Comparison of ENCODE assay signal across 8 cellular contexts in genomic region chr1:16623773-16624719, GRCh38. TPM values are rescaled to one million over a fixed set of nuclear protein-coding genes. Genes with fewer than 3 reads are reported as not detected.
DNase-seq lines count a peak whose midpoint lies in the region; ATAC-seq, FAIRE-seq and TF ChIP-seq lines count a peak whose summit lies in the region.
"Not testable (repeated sequence)": the region's sequence is repeated elsewhere in the genome, so short reads cannot be mapped to it uniquely, and the experiment has no call there.

No MANE protein-coding gene starts in this region.

- RAD21 ChIA-PET in GM12878 (lab: Charles Lee; ENCODE audit: unreplicated experiment), result interaction anchor here (0.6 kb wide), 1 partner anchor 18 kb away, joined by 3 read pairs; no protein-coding TSS in a partner anchor

- not testable (repeated sequence) for H3T11ph ChIP-seq in H9 (ENCODE audit: low read length)

- not testable (repeated sequence) for H3K4me3 ChIP-seq in GM12878; mesenchymal stem cell (ENCODE audit: insufficient read depth in 1 of 2, low read depth in 1 of 2, low read length in 2 of 2)
- H3K4me3 ChIP-seq in skeletal muscle tissue (ENCODE audit: low read length in 3 of 3), result peak overlapping the region in 1 of 3 donors; percentile 22

- H3K27me3 ChIP-seq in H9 (ENCODE audit: insufficient read depth, low read length); GM12878 (replicated peaks in 1 of 2; ENCODE audit: control insufficient read depth in 2 of 2, insufficient read depth in 2 of 2, low read length in 1 of 2); mesenchymal stem cell (ENCODE audit: control insufficient read depth in 1 of 2, insufficient read depth in 1 of 2, low read length in 2 of 2); skeletal muscle tissue (ENCODE audit: control insufficient read depth in 3 of 3, insufficient read depth in 3 of 3, low read length in 3 of 3): not testable (repeated sequence)

- H2BK120ac ChIP-seq in H9 (ENCODE audit: low read depth, low read length, poor library complexity, severe bottlenecking); mesenchymal stem cell (ENCODE audit: low read depth, low read length): not testable (repeated sequence)

- FAIRE-seq in GM12878 (lab: Jason Lieb, UNC), result not testable (repeated sequence)

- H3K9me3 Mint-ChIP-seq in H9, result not testable (repeated sequence)

- not testable (repeated sequence) for H2AFZ ChIP-seq in H9 (ENCODE audit: low read length); GM12878 (ENCODE audit: control insufficient read depth, low read depth, low read length); mesenchymal stem cell (ENCODE audit: low read depth, low read length)

- peaks cover 9 to 28% of the 10 kb centered on the region in 2 experiments; a peak in 3 of 4 replicates for H3K36me3 ChIP-seq in GM12878 (ENCODE audit: control insufficient read depth in 2 of 2, insufficient read depth in 2 of 2, low read length in 1 of 2)
- peaks cover 41 to 72% of the 10 kb centered on the region in 2 experiments for H3K36me3 ChIP-seq in mesenchymal stem cell (ENCODE audit: control insufficient read depth in 1 of 2, insufficient read depth in 2 of 2, low read depth in 1 of 2, low read length in 2 of 2)
- peaks cover 38 to 70% (median 66%) of the 10 kb centered on the region in 3 donors for H3K36me3 ChIP-seq in skeletal muscle tissue (ENCODE audit: control insufficient read depth in 3 of 3, insufficient read depth in 3 of 3, low read length in 3 of 3)

- not testable (repeated sequence) for H3K27ac Mint-ChIP-seq in H9

- not testable (repeated sequence) for H4K20me1 ChIP-seq in H9 (ENCODE audit: control insufficient read depth, insufficient read depth, insufficient read length); GM12878 (ENCODE audit: control insufficient read depth, insufficient read depth)

- not testable (repeated sequence) for H3K14ac ChIP-seq in H9 (ENCODE audit: insufficient read depth, low read length); mesenchymal stem cell (ENCODE audit: low read length in 2 of 2)

- not testable (repeated sequence) for H3K23ac ChIP-seq in H9 (ENCODE audit: insufficient read length, low read depth, low read length); mesenchymal stem cell (ENCODE audit: low read length in 2 of 2)

- H3K27me3 Mint-ChIP-seq in H9 (ENCODE audit: low read depth), result not testable (repeated sequence)

- intact Hi-C loops in GM12878 (cut with micrococcal nuclease; ENCODE audit: unreplicated experiment), result loop anchor here (5.0 kb wide), 1 partner anchor 423 kb away; no protein-coding TSS in a partner anchor

- SMC1A ChIA-PET in GM12878 (lab: Charles Lee; ENCODE audit: uncharacterized antibody, unreplicated experiment), result not testable (repeated sequence)

- not testable (repeated sequence) for H4K8ac ChIP-seq in H9 (replicated peaks; ENCODE audit: insufficient read length, low read depth, low read length); mesenchymal stem cell (ENCODE audit: low read length)

- no CpG with 5 or more reads among the region's 27 CpGs for WGBS in H9 (ENCODE audit: extremely low coverage, insufficient read length, low lambda C conversion rate)
- WGBS in GM12878 (ENCODE audit: insufficient coverage, insufficient replicate concordance, low lambda C conversion rate, missing lambda C conversion rate), result 86% methylated on average over 27 of the region's 27 CpGs
- 94% methylated on average over 27 of the region's 27 CpGs for WGBS in mesenchymal stem cell

- H3K4ac ChIP-seq in H9 (ENCODE audit: low read depth, low read length); mesenchymal stem cell (ENCODE audit: low read depth in 1 of 2, low read length in 2 of 2): not testable (repeated sequence)

- not testable (repeated sequence) for H3K9me3 ChIP-seq in H9 (ENCODE audit: control insufficient read depth, low read depth, low read length); GM12878 (replicated peaks; ENCODE audit: control insufficient read depth, insufficient read depth, low read length); mesenchymal stem cell (ENCODE audit: control insufficient read depth, low read length); skeletal muscle tissue (ENCODE audit: control insufficient read depth in 3 of 3, low read length in 3 of 3)

- H2BK5ac ChIP-seq in H9 (ENCODE audit: insufficient read length, low read length); mesenchymal stem cell (ENCODE audit: low read depth, low read length, poor library complexity, severe bottlenecking): not testable (repeated sequence)

- POLR2A ChIA-PET in RWPE1 (lab: Yijun Ruan, JAX; ENCODE audit: low non-redundant PET), result interaction anchor here (0.6 kb wide), 1 partner anchor 819 kb away, joined by 4 read pairs; no protein-coding TSS in a partner anchor
- POLR2A ChIA-PET in GM12878 (lab: Charles Lee), result interaction anchor here (1.1 kb wide), 1 partner anchor 8 kb away, joined by 4 read pairs; no protein-coding TSS in a partner anchor

- H2BK20ac ChIP-seq in H9 (ENCODE audit: low read depth, low read length, poor library complexity, severe bottlenecking), result not testable (repeated sequence)

- not testable (repeated sequence) for H2BK12ac ChIP-seq in H9 (ENCODE audit: insufficient read length, low read depth, low read length); mesenchymal stem cell (ENCODE audit: low read length in 2 of 2)

- H3K4me1 Mint-ChIP-seq in H9, result not testable (repeated sequence)

- not testable (repeated sequence) for H2BK15ac ChIP-seq in H9 (ENCODE audit: low read depth, low read length); mesenchymal stem cell (ENCODE audit: low read depth, poor library complexity, severe bottlenecking)

- TSS peak; percentile 28 for BruUV-seq in GM12878 (replicated peaks; lab: Mats Ljungman, UMichigan)

- peaks cover 13 to 37% (median 31%) of the 10 kb centered on the region in 3 experiments for H3K36me3 Mint-ChIP-seq in H9 (ENCODE audit: insufficient read depth in 1 of 3, low read depth in 3 of 3)

- not testable (repeated sequence) for H3K9ac ChIP-seq in H9 (ENCODE audit: extremely low read depth, insufficient read length, low read length); GM12878 (ENCODE audit: control insufficient read depth, insufficient read depth, low read length); mesenchymal stem cell (ENCODE audit: low read length)
- peak overlapping the region; percentile 15 to 81 (median 52) for H3K9ac ChIP-seq in skeletal muscle tissue (ENCODE audit: low read depth in 1 of 3, low read length in 3 of 3)

- DNase-seq in AG20443 (ENCODE audit: low spot score) (peak; percentile 46), H9 (peak; percentile 57), NCI-H2107 (lab: John Stamatoyannopoulos, UW) (peak; percentile 100), RWPE1 (ENCODE audit: low spot score) (peak; percentile 98), glomerular visceral epithelial cell (ENCODE audit: extremely low spot score) (peak; percentile 72)
- not testable (repeated sequence) for DNase-seq in GM12878 (ENCODE audit: low read depth, low spot score); mesenchymal stem cell

- not testable (repeated sequence) for TF ChIP-seq EP300 in GM12878 (IDR thresholded peaks at IDR 0.05; ENCODE audit: borderline replicate concordance in 1 of 2, control insufficient read depth in 1 of 2, low read depth in 2 of 2, low read length in 2 of 2)

- not testable (repeated sequence) for TF ChIP-seq RAD21 in GM12878 (IDR thresholded peaks at IDR 0.05; ENCODE audit: insufficient read depth, low read depth, low read length)

- not testable (repeated sequence) for TF ChIP-seq CTCF in H9 (conservative IDR thresholded peaks at IDR 0.05); RWPE1 (conservative IDR thresholded peaks at IDR 0.05; ENCODE audit: low read depth); GM12878 (IDR thresholded peaks at IDR 0.05 in 2 of 3, conservative IDR thresholded peaks at IDR 0.05 in 1 of 3; ENCODE audit: control insufficient read depth in 2 of 3, extremely low read depth in 1 of 3, insufficient read depth in 1 of 3, low read depth in 3 of 3, low read length in 3 of 3)

- H4K5ac ChIP-seq in H9 (ENCODE audit: insufficient read length, low read depth, low read length), result not testable (repeated sequence)

- not testable (repeated sequence) for H3K4me1 ChIP-seq in H9 (ENCODE audit: insufficient read depth, low read length); GM12878 (ENCODE audit: control insufficient read depth, insufficient read depth, low read length); mesenchymal stem cell (ENCODE audit: control insufficient read depth, insufficient read depth, low read depth, low read length)
- H3K4me1 ChIP-seq in skeletal muscle tissue (ENCODE audit: control insufficient read depth in 3 of 3, insufficient read depth in 3 of 3, low read length in 3 of 3), result peaks cover 13 to 28% (median 26%) of the 10 kb centered on the region in 3 donors

- CTCF ChIA-PET in RWPE1 (lab: Yijun Ruan, JAX) (interaction anchor here (0.9 to 2.0 kb wide), 3 partner anchors 11 to 72 kb away, joined by 3 to 5 read pairs (median 3); no protein-coding TSS in a partner anchor), GM12878 (lab: Yijun Ruan, JAX) (interaction anchor here (0.6 to 1.9 kb wide), 8 partner anchors 9 to 616 kb away, joined by 3 to 8 read pairs (median 4); no protein-coding TSS in a partner anchor)

- TF ChIP-seq POLR2A in GM12878 (IDR thresholded peaks at IDR 0.05; ENCODE audit: low read depth, low read length), result 0 out of 2 replicates have a peak, but pooled peaks have one; percentile 24

- ATAC-seq in GM12878, result not testable (repeated sequence)

- not testable (repeated sequence) for H4K91ac ChIP-seq in H9 (ENCODE audit: insufficient read length, low read depth, low read length)
- peak overlapping the region; percentile 0 for H4K91ac ChIP-seq in mesenchymal stem cell (ENCODE audit: low read length)

- not testable (repeated sequence) for H3K4me2 ChIP-seq in H9 (ENCODE audit: insufficient read depth, insufficient read length, low read length); GM12878 (ENCODE audit: control insufficient read depth, insufficient read depth); mesenchymal stem cell (ENCODE audit: low read length, poor library complexity, severe bottlenecking)

- in situ Hi-C loops in GM12878 (cut with MboI), result not testable (repeated sequence)

- not testable (repeated sequence) for H3K23me2 ChIP-seq in H9 (ENCODE audit: insufficient read length, low read depth, low read length, poor library complexity, severe bottlenecking)

- H2AK5ac ChIP-seq in H9 (ENCODE audit: insufficient read length, low read length); mesenchymal stem cell (ENCODE audit: low read length, severe bottlenecking): not testable (repeated sequence)

- not testable (repeated sequence) for H3K56ac ChIP-seq in H9 (ENCODE audit: insufficient read length, low read depth, low read length)

- not testable (repeated sequence) for H3K79me2 ChIP-seq in H9 (ENCODE audit: insufficient read depth, low read length); GM12878 (ENCODE audit: control insufficient read depth, insufficient read depth, low read length)

- H3K27ac ChIP-seq in H9 (ENCODE audit: insufficient read length, low read depth, low read length); GM12878 (ENCODE audit: control insufficient read depth, insufficient read depth); mesenchymal stem cell (ENCODE audit: low read length, poor library complexity, severe bottlenecking): not testable (repeated sequence)
- H3K27ac ChIP-seq in RWPE1, result peak overlapping the region; percentile 94
- peak overlapping the region; percentile 54 for H3K27ac ChIP-seq in skeletal muscle tissue (ENCODE audit: low read depth, low read length)

- H3K4me3 Mint-ChIP-seq in H9, result not testable (repeated sequence)

- H3K79me1 ChIP-seq in H9 (ENCODE audit: insufficient read depth, low read depth, low read length, poor library complexity, severe bottlenecking); mesenchymal stem cell (replicated peaks; ENCODE audit: low read length, poor library complexity, severe bottlenecking): not testable (repeated sequence)

- not testable (repeated sequence) for H3K18ac ChIP-seq in H9 (ENCODE audit: insufficient read length, low read depth, low read length); mesenchymal stem cell (ENCODE audit: low read depth in 1 of 2, low read length in 2 of 2)

RNA-seq across cellular contexts. Expression of gene NBPF1, which starts 10.7 kb away (rescaled TPM):
- 27.7 and 29.3 TPM in 2 replicates for total RNA-seq in H9 (2021)
- total RNA-seq in GM12878 (2013; cell fraction: nucleolus; rRNA removed), result 9.5 and 10.3 TPM in 2 replicates
- 0.22 and 0.45 TPM in 2 replicates for total RNA-seq in GM12878 (2014; rRNA removed)
- total RNA-seq in GM12878 (2014; rRNA removed; fragmentation: Illumina TruSeq; extraction: Trizol), result 0.36 and 0.60 TPM in 2 replicates
- total RNA-seq in GM12878 (2021), result 1.2 and 1.4 TPM in 2 replicates
- polyA plus RNA-seq in GM12878 (2011; ENCODE audit: low read depth), result 1.4 TPM
- 3.2 and 3.4 TPM in 2 replicates for polyA plus RNA-seq in GM12878 (2011; rRNA removed)
- 1.7 and 1.9 TPM in 2 replicates for polyA plus RNA-seq in GM12878 (2011; cell fraction: cytosol; rRNA removed)
- 4.1 and 4.2 TPM in 2 replicates for polyA plus RNA-seq in GM12878 (2011; cell fraction: nucleus; rRNA removed)
- 1.7 and 2.6 TPM in 2 replicates for polyA plus RNA-seq in GM12878 (2012)
- polyA plus RNA-seq in GM12878 (2014; fragmentation: Illumina TruSeq; extraction: Trizol), result 1.1 and 1.6 TPM in 2 replicates
- under 1 TPM; 0.20 to 0.34 TPM for polyA plus RNA-seq in GM12878 (2014; fragmentation: Nextera tagmentation; extraction: Ambion mirVana)
- polyA plus RNA-seq in GM12878 (2014; rRNA removed), result 0.74 and 1.3 TPM in 2 replicates
- polyA plus RNA-seq in GM12878 (2016; fragmentation: Nextera tagmentation; extraction: Ambion mirVana), result under 1 TPM; 0.70 to 0.73 TPM
- 1.9 TPM in 2 replicates for polyA minus RNA-seq in GM12878 (2011; rRNA and poly(A)+ RNA removed)
- polyA minus RNA-seq in GM12878 (2011; cell fraction: cytosol; rRNA and poly(A)+ RNA removed), result 0.80 and 0.83 TPM in 2 replicates
- 2.9 and 3.9 TPM in 2 replicates for polyA minus RNA-seq in GM12878 (2011; cell fraction: nucleus; rRNA and poly(A)+ RNA removed)
- polyA plus RNA-seq in mesenchymal stem cell (2013, experiment 1 of 2), result 17.1 TPM
- 15.7 TPM for polyA plus RNA-seq in mesenchymal stem cell (2013, experiment 2 of 2)
- 69.4 TPM for total RNA-seq in skeletal muscle tissue

RNA-seq across cellular contexts. Expression of gene RNU1-3, which starts 42.7 kb away (rescaled TPM):
- 1,874 and 2,051 TPM in 2 replicates for total RNA-seq in H9 (2021)
- total RNA-seq in GM12878 (2013; cell fraction: nucleolus; rRNA removed), result under 0.01 TPM in 2 replicates
- total RNA-seq in GM12878 (2014; rRNA removed), result under 0.01 TPM in 2 replicates
- total RNA-seq in GM12878 (2014; rRNA removed; fragmentation: Illumina TruSeq; extraction: Trizol), result 20,946 and 25,634 TPM in 2 replicates
- total RNA-seq in GM12878 (2021), result 2,403 and 2,678 TPM in 2 replicates
- polyA plus RNA-seq in GM12878 (2011; ENCODE audit: low read depth), result not detected
- polyA plus RNA-seq in GM12878 (2011; rRNA removed), result 82.4 and 113 TPM in 2 replicates
- polyA plus RNA-seq in GM12878 (2011; cell fraction: cytosol; rRNA removed), result under 0.01 TPM in 1 of 2 replicates, not detected in the other
- polyA plus RNA-seq in GM12878 (2011; cell fraction: nucleus; rRNA removed), result under 0.01 TPM in 2 replicates
- polyA plus RNA-seq in GM12878 (2012), result 66.2 TPM in 1 of 2 replicates, not detected in the other
- polyA plus RNA-seq in GM12878 (2014; fragmentation: Illumina TruSeq; extraction: Trizol), result not detected in 2 replicates
- 1 to 10 TPM; 4.5 to 4.9 TPM for polyA plus RNA-seq in GM12878 (2014; fragmentation: Nextera tagmentation; extraction: Ambion mirVana)
- not detected in 2 replicates for polyA plus RNA-seq in GM12878 (2014; rRNA removed)
- 1 to 10 TPM; 2.6 to 3.6 TPM for polyA plus RNA-seq in GM12878 (2016; fragmentation: Nextera tagmentation; extraction: Ambion mirVana)
- under 0.01 and 12,429 TPM in 2 replicates for polyA minus RNA-seq in GM12878 (2011; rRNA and poly(A)+ RNA removed)
- polyA minus RNA-seq in GM12878 (2011; cell fraction: cytosol; rRNA and poly(A)+ RNA removed), result 90,580 and 95,504 TPM in 2 replicates
- polyA minus RNA-seq in GM12878 (2011; cell fraction: nucleus; rRNA and poly(A)+ RNA removed), result 67,711 and 110,374 TPM in 2 replicates
- polyA plus RNA-seq in mesenchymal stem cell (2013, experiment 1 of 2), result not detected
- polyA plus RNA-seq in mesenchymal stem cell (2013, experiment 2 of 2), result not detected
- under 0.01 TPM for total RNA-seq in skeletal muscle tissue
